ENCODE assay signal across 8 cellular contexts in the genomic region with DNA sequence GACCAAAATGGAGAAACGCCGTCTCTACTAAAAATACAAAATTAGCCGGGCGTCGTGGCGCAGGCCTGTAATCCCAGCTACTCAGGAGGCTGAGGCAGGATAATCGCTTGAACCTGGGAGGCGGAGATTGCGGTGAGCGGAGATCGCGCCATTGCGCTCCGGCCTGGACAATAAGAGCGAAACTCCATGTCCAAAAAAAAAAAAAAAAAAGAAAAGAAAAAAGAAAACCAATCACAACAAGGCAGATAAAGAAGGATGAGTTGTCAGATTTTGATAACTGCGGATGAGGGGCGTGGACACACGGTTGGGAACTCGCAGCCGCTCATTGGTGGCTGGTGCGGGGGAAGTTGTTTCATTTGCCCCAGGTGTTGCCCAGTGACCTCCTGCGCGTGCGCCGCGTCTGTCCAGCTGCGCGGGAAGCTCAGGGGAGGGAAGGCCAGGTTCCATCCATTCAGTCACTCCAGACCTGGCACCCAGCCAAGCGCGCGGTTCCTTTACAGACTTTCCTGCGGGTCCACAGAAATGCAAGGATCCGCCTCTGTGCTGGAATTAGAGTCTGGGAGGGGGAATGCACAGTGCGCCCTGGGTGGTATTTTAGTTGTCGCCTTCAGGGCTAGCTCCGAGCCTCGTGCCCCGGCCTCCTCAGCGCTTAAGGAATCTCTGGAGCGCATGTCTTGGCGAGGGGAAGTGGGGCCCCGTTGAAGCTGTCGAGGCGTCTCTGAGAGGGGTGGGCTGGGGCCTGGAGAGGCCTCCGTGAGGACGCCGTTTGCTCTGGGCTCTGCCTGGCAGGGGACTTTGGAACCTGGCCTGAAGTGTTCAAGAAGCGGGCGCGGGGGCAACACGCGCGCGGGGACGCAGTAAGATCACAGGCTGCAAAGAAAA. TPM values are rescaled to one million over a fixed set of nuclear protein-coding genes. Genes with fewer than 3 reads are reported as not detected.
DNase-seq lines count a peak whose midpoint lies in the region; ATAC-seq, FAIRE-seq and TF ChIP-seq lines count a peak whose summit lies in the region.

No MANE protein-coding gene starts in this region.

- H3K4me3 Mint-ChIP-seq in activated CD4-positive, alpha-beta T cell treated with anti-CD3 and anti-CD28 coated beads, Interleukin-2, amount 10 ng/mL, durations not matched to agents 7 days and 5 days: peak overlapping the region; percentile 84

- H3K23me2 ChIP-seq in H1 (ENCODE audit: low read depth, low read length): peaks cover 14% of the 10 kb centered on the region; the same call in 1 of the 2 replicates

- FAIRE-seq in A549 (lab: Jason Lieb, UNC): no peak
- FAIRE-seq in H1 (lab: Jason Lieb, UNC): no peak

- H3K4ac ChIP-seq in H1 (replicated peaks; ENCODE audit: insufficient read length, low read depth, low read length): no peak overlapping the region

- H3K4me1 Mint-ChIP-seq in activated CD4-positive, alpha-beta T cell treated with anti-CD3 and anti-CD28 coated beads, Interleukin-2, amount 10 ng/mL, durations not matched to agents 7 days and 5 days: peaks cover 36% of the 10 kb centered on the region

- TF ChIP-seq EP300 in A549 (IDR thresholded peaks at IDR 0.05) (no peak), H1 (IDR thresholded peaks at IDR 0.05; ENCODE audit: borderline replicate concordance in 1 of 2, low read depth in 2 of 2, low read length in 2 of 2) (no peak), transverse colon (IDR thresholded peaks at IDR 0.05; ENCODE audit: low read depth) (no peak)

- H3K9ac ChIP-seq in H1 (replicated peaks in 1 of 4; ENCODE audit: extremely low read depth in 1 of 4, low read depth in 3 of 4, low read length in 3 of 4): peak overlapping the region in 1 of 4 experiments; percentile 29; a peak in 1 of 7 replicates

- peak overlapping the region; percentile 70 for H3K56ac ChIP-seq in H1 (replicated peaks; ENCODE audit: insufficient read length, low read depth, low read length)

- peaks cover 1% of the 10 kb centered on the region for H3K36me3 Mint-ChIP-seq in activated CD4-positive, alpha-beta T cell treated with anti-CD3 and anti-CD28 coated beads, Interleukin-2, amount 10 ng/mL, durations not matched to agents 7 days and 5 days (ENCODE audit: low read depth)

- H3K4me2 ChIP-seq in A549: peak overlapping the region; percentile 98
- peak overlapping the region; percentile 65 to 92 for H3K4me2 ChIP-seq in H1 (ENCODE audit: insufficient read depth in 1 of 2, low read depth in 2 of 2, low read length in 2 of 2)

- H3K27me3 ChIP-seq in H1 (replicated peaks in 1 of 4; ENCODE audit: control insufficient read depth in 3 of 4, extremely low read depth in 1 of 4, insufficient read depth in 3 of 4, low read length in 3 of 4) (peaks cover 0 to 7% (median 3%) of the 10 kb centered on the region in 4 experiments; a peak in 5 of 7 replicates), mononuclear cell (ENCODE audit: insufficient read depth, low read length) (no peaks in the 10 kb centered on the region), transverse colon (no peaks in the 10 kb centered on the region)

- H2AFZ ChIP-seq in H1 (ENCODE audit: low read length): 0 out of 2 replicates have a peak overlapping the region, but pooled peaks have one; percentile 56

- H3K36me3 ChIP-seq in H1 (ENCODE audit: control insufficient read depth in 2 of 4, insufficient read depth in 4 of 4, low read length in 3 of 4): no peaks in the 10 kb centered on the region
- H3K36me3 ChIP-seq in transverse colon: no peaks in the 10 kb centered on the region

- no peak overlapping the region for H4K91ac ChIP-seq in H1 (replicated peaks; ENCODE audit: insufficient read length, low read length)

- POLR2A ChIA-PET in A549 (lab: Yijun Ruan, JAX) (interaction anchor here (0.9 to 1.4 kb wide), 2 partner anchors 20 to 68 kb away, joined by 3 read pairs; partner anchors contain the start of gene RAD51), H1 (lab: Charles Lee; ENCODE audit: partially characterized antibody) (interaction anchor here (0.7 to 3.0 kb wide), 16 partner anchors 10 to 321 kb away, joined by 3 to 11 read pairs (median 6); partner anchors contain the start of genes CHAC1, RAD51, SPINT1 and VPS18)
- POLR2A ChIA-PET in activated CD4-positive, alpha-beta T cell treated with anti-CD3 and anti-CD28 coated beads, Interleukin-2, amount 10 ng/mL, durations not matched to agents 7 days and 5 days (lab: Charles Lee): no interaction called here

- no peak overlapping the region for H2BK120ac ChIP-seq in H1 (replicated peaks; ENCODE audit: low read depth, low read length)

- peak overlapping the region; percentile 60; the same call in 1 of the 2 replicates for H4K8ac ChIP-seq in H1 (ENCODE audit: extremely low read depth, insufficient read depth, low read length)

- in situ Hi-C loops in transverse colon (cut with MboI; ENCODE audit: low pct_ligation_motif_present in 1 of 4, low pct_unique_long_range_greater_than_20kb in 1 of 4, low sequenced_read_pairs in 3 of 4): loop anchor here in 1 of 4 donors (25.0 kb wide), 1 partner anchor 176 kb away; the partner anchor contains the start of gene KNL1

- CTCF ChIA-PET in A549 (lab: Yijun Ruan, JAX): interaction anchor here (0.6 to 6.1 kb wide), 6 partner anchors 14 to 423 kb away, joined by 3 to 40 read pairs (median 4); partner anchors contain the start of genes RHOV and VPS18
- CTCF ChIA-PET in activated CD4-positive, alpha-beta T cell treated with anti-CD3 and anti-CD28 coated beads, Interleukin-2, amount 10 ng/mL, durations not matched to agents 7 days and 5 days (lab: Charles Lee): interaction anchor here (0.6 to 2.5 kb wide), 6 partner anchors 10 to 114 kb away, joined by 3 to 11 read pairs (median 4); no protein-coding TSS in a partner anchor
- CTCF ChIA-PET in H1 (lab: Charles Lee; ENCODE audit: partially characterized antibody): interaction anchor here (1.0 to 15.3 kb wide), 6 partner anchors 17 to 110 kb away, joined by 3 to 184 read pairs (median 23); partner anchors contain the start of gene RAD51

- peak overlapping the region; percentile 46; the same call in 1 of the 2 replicates for H2BK15ac ChIP-seq in H1 (ENCODE audit: low read length)

- TF ChIP-seq POLR2A in A549 (IDR thresholded peaks at IDR 0.05; ENCODE audit: low read length): no peak
- no peak for TF ChIP-seq POLR2A in H1 (IDR thresholded peaks at IDR 0.05; ENCODE audit: control extremely low read depth in 1 of 2, low read depth in 2 of 2, low read length in 2 of 2)
- TF ChIP-seq POLR2A in transverse colon (IDR thresholded peaks at IDR 0.05): no peak

- no peak overlapping the region for H2BK20ac ChIP-seq in H1 (ENCODE audit: low read length)

- H3K79me1 ChIP-seq in H1 (ENCODE audit: low read depth, low read length): no peaks in the 10 kb centered on the region

- no peak overlapping the region for H3K14ac ChIP-seq in H1 (ENCODE audit: insufficient read length)

- TF ChIP-seq RAD21 in A549 (conservative IDR thresholded peaks at IDR 0.05 in 1 of 2, IDR thresholded peaks at IDR 0.05 in 1 of 2) (no peak), H1 (IDR thresholded peaks at IDR 0.05 in 1 of 2, conservative IDR thresholded peaks at IDR 0.05 in 1 of 2; ENCODE audit: low read depth in 2 of 2, low read length in 2 of 2) (no peak)

- peaks cover 0 to 2% of the 10 kb centered on the region in 2 experiments for H4K20me1 ChIP-seq in H1 (replicated peaks in 1 of 2; ENCODE audit: control insufficient read depth in 1 of 2, insufficient read depth in 2 of 2, low read length in 2 of 2)

- 45% methylated on average over 42 of the region's 55 CpGs for WGBS in A549 (ENCODE audit: missing lambda C conversion rate)
- WGBS in H1 (ENCODE audit: extremely low coverage in 1 of 2, insufficient coverage in 1 of 2, insufficient read length in 1 of 2, insufficient replicate concordance in 2 of 2, low coverage in 1 of 2, low lambda C conversion rate in 2 of 2, missing lambda C conversion rate in 1 of 2), 2 experiments: 58% methylated on average over 54 of the region's 55 CpGs; no CpG with 5 or more reads in 1 of the 2 experiments
- 28 to 30% methylated on average over 6 to 53 of the region's 55 CpGs for WGBS in transverse colon (ENCODE audit: low coverage in 1 of 2), 2 donors

- H3K4me3 ChIP-seq in A549 (peak overlapping the region; percentile 59), H1 (ENCODE audit: extremely low read depth in 1 of 4, insufficient read depth in 2 of 4, low read depth in 3 of 4, low read length in 4 of 4) (peak overlapping the region; percentile 44 to 81 (median 74)), mononuclear cell (ENCODE audit: low read length) (peak overlapping the region; percentile 56), transverse colon (peak overlapping the region; percentile 39 to 62 (median 46))

- H2BK12ac ChIP-seq in H1 (ENCODE audit: low read depth, low read length): 0 out of 2 replicates have a peak overlapping the region, but pooled peaks have one; percentile 60

- no peak overlapping the region; the same call in 1 of the 2 replicates for H2BK5ac ChIP-seq in H1 (ENCODE audit: low read depth, low read length)

- H3K27ac ChIP-seq in A549 (peak overlapping the region; percentile 74 to 89), H1 (ENCODE audit: low read depth, low read length) (no peak overlapping the region), transverse colon (peak overlapping the region; percentile 85 to 89 (median 86))

- no peaks in the 10 kb centered on the region for H3K27me3 Mint-ChIP-seq in activated CD4-positive, alpha-beta T cell treated with anti-CD3 and anti-CD28 coated beads, Interleukin-2, amount 10 ng/mL, durations not matched to agents 7 days and 5 days

- H3K23ac ChIP-seq in H1 (ENCODE audit: insufficient read length): no peak overlapping the region

- H3K9me3 ChIP-seq in A549 (no peaks in the 10 kb centered on the region), H1 (ENCODE audit: insufficient read depth in 2 of 2, low read depth in 1 of 2, low read length in 1 of 2) (no peaks in the 10 kb centered on the region), mononuclear cell (ENCODE audit: low read depth, low read length) (no peaks in the 10 kb centered on the region), transverse colon (no peaks in the 10 kb centered on the region)

- TF ChIP-seq CTCF in A549 (IDR thresholded peaks at IDR 0.05) (no peak), H1 (IDR thresholded peaks at IDR 0.05; ENCODE audit: control extremely low read depth in 1 of 3, insufficient read depth in 1 of 3, low read depth in 1 of 3, low read length in 3 of 3) (no peak), transverse colon (IDR thresholded peaks at IDR 0.05) (no peak)

- H2AK5ac ChIP-seq in H1 (ENCODE audit: low read depth, low read length): no peak overlapping the region

- H3K18ac ChIP-seq in H1 (ENCODE audit: extremely low read depth, low read length): peak overlapping the region; percentile 60

- H3K9me3 Mint-ChIP-seq in activated CD4-positive, alpha-beta T cell treated with anti-CD3 and anti-CD28 coated beads, Interleukin-2, amount 10 ng/mL, durations not matched to agents 7 days and 5 days: no peaks in the 10 kb centered on the region

- peak; percentile 35 to 44; a peak in 4 of 6 replicates for ATAC-seq in A549
- peak; percentile 4 for ATAC-seq in GM19043 (IDR thresholded peaks at IDR 0.05; ENCODE audit: low read depth, unreplicated experiment)
- ATAC-seq in HG03108 (IDR thresholded peaks at IDR 0.05; ENCODE audit: unreplicated experiment): no peak

- intact Hi-C loops in transverse colon (cut with DNase I; ENCODE audit: low total_unique reads): no loop called here

- DNase-seq in A549 (ENCODE audit: low read depth in 1 of 2, low spot score in 1 of 2): peak in 1 of 2 experiments; percentile 41
- DNase-seq in NCI-H1436 treated with DMSO at 0.1 percent for 48 hours (lab: John Stamatoyannopoulos, UW): peak; percentile 38
- peak; percentile 47 for DNase-seq in activated CD4-positive, alpha-beta T cell treated with anti-CD3 and anti-CD28 coated beads, Interleukin-2, amount 10 ng/mL, durations not matched to agents 7 days and 5 days
- peak in 1 of 2 experiments; percentile 68 for DNase-seq in H1 (ENCODE audit: low read depth in 1 of 2, low spot score in 2 of 2)
- peak; percentile 85 for DNase-seq in transverse colon

- H4K5ac ChIP-seq in H1 (ENCODE audit: insufficient read length, low read depth, low read length): no peak overlapping the region

- H3K79me2 ChIP-seq in H1 (ENCODE audit: control insufficient read depth in 1 of 2, insufficient read depth in 2 of 2, low read length in 2 of 2): no peaks in the 10 kb centered on the region

- H3K27ac Mint-ChIP-seq in activated CD4-positive, alpha-beta T cell treated with anti-CD3 and anti-CD28 coated beads, Interleukin-2, amount 10 ng/mL, durations not matched to agents 7 days and 5 days: peak overlapping the region; percentile 92

- peaks cover 14% of the 10 kb centered on the region; the same call in 2 of the 3 replicates for H3K4me1 ChIP-seq in A549
- peaks cover 6 to 30% (median 19%) of the 10 kb centered on the region in 4 experiments for H3K4me1 ChIP-seq in H1 (replicated peaks in 1 of 4; ENCODE audit: control insufficient read depth in 3 of 4, insufficient read depth in 4 of 4, low read length in 3 of 4)
- H3K4me1 ChIP-seq in mononuclear cell (ENCODE audit: insufficient read depth, low read length): peaks cover 38% of the 10 kb centered on the region
- peaks cover 7 to 46% (median 35%) of the 10 kb centered on the region in 4 donors for H3K4me1 ChIP-seq in transverse colon

RNA-seq across cellular contexts. Expression of gene GCHFR, which starts 0.7 kb away (rescaled TPM):
- polyA plus RNA-seq in A549 (2011; rRNA removed): 6.9 and 7.7 TPM in 2 replicates
- polyA plus RNA-seq in A549 (2012; cell fraction: cytosol; rRNA removed): 14.0 and 18.1 TPM in 2 replicates
- 8.1 and 8.3 TPM in 2 replicates for polyA plus RNA-seq in A549 (2012; cell fraction: nucleus; rRNA removed)
- polyA plus RNA-seq in A549 (2017; fragmentation: RNase III; extraction: RNeasy Plus Mini Kit Qiagen cat#74134 plus additional on column Dnase treatment): 6.9 to 9.7 TPM (median 7.7 TPM) in 3 replicates
- polyA minus RNA-seq in A549 (2011; rRNA and poly(A)+ RNA removed): 1.4 and 3.4 TPM in 2 replicates
- 10 to 100 TPM; 33.9 to 35.5 TPM for total RNA-seq in activated CD4-positive, alpha-beta T cell treated with anti-CD3 and anti-CD28 coated beads, Interleukin-2, amount 10 ng/mL, durations not matched to agents 7 days and 5 days
- total RNA-seq in H1 (2021; fragmentation: NEBNext Ultra II Directional; extraction: Animal tissue kit (Norgen Biotek cat#: 25700)): 22.7 and 25.9 TPM in 2 replicates
- polyA plus RNA-seq in H1 (2011; rRNA removed): 81.5 and 102 TPM in 2 replicates
- polyA plus RNA-seq in H1 (2011; cell fraction: cytosol; rRNA removed): 59.2 TPM
- polyA plus RNA-seq in H1 (2011; cell fraction: nucleus; rRNA removed): 56.4 TPM
- 21.1 to 35.2 TPM (median 30.6 TPM) in 4 replicates for polyA plus RNA-seq in H1 (2012, experiment 1 of 2)
- polyA plus RNA-seq in H1 (2012, experiment 2 of 2): 35.5 TPM
- polyA plus RNA-seq in H1 (2013, experiment 1 of 2): 29.6 TPM
- polyA plus RNA-seq in H1 (2013, experiment 2 of 2): 28.9 TPM
- polyA minus RNA-seq in H1 (2011; rRNA and poly(A)+ RNA removed): 8.3 and 8.8 TPM in 2 replicates
- polyA minus RNA-seq in H1 (2011; cell fraction: cytosol; rRNA and poly(A)+ RNA removed): 14.4 TPM
- 17.8 TPM for polyA minus RNA-seq in H1 (2011; cell fraction: nucleus; rRNA and poly(A)+ RNA removed)
- total RNA-seq in mononuclear cell: 15.5 TPM
- total RNA-seq in transverse colon: 10 to 100 TPM; 22.5 to 58.5 (median 46.5) TPM

RNA-seq across cellular contexts. Expression of gene C15orf62, which starts 6.6 kb away (rescaled TPM):
- 0.10 and 0.11 TPM in 2 replicates for polyA plus RNA-seq in A549 (2011; rRNA removed)
- polyA plus RNA-seq in A549 (2012; cell fraction: cytosol; rRNA removed): 0.03 and 0.06 TPM in 2 replicates
- polyA plus RNA-seq in A549 (2012; cell fraction: nucleus; rRNA removed): 0.10 TPM in 2 replicates
- polyA plus RNA-seq in A549 (2017; fragmentation: RNase III; extraction: RNeasy Plus Mini Kit Qiagen cat#74134 plus additional on column Dnase treatment): 0.05 to 0.13 TPM (median 0.09 TPM) in 3 replicates
- polyA minus RNA-seq in A549 (2011; rRNA and poly(A)+ RNA removed): 0.12 TPM in 1 of 2 replicates, not detected in the other
- total RNA-seq in activated CD4-positive, alpha-beta T cell treated with anti-CD3 and anti-CD28 coated beads, Interleukin-2, amount 10 ng/mL, durations not matched to agents 7 days and 5 days: 1 to 10 TPM; 1.0 to 1.3 TPM
- total RNA-seq in H1 (2021; fragmentation: NEBNext Ultra II Directional; extraction: Animal tissue kit (Norgen Biotek cat#: 25700)): 0.56 and 0.57 TPM in 2 replicates
- polyA plus RNA-seq in H1 (2011; rRNA removed): 0.06 and 0.19 TPM in 2 replicates
- polyA plus RNA-seq in H1 (2011; cell fraction: cytosol; rRNA removed): 0.09 TPM
- polyA plus RNA-seq in H1 (2011; cell fraction: nucleus; rRNA removed): 0.19 TPM
- 0.75 to 1.7 TPM (median 1.1 TPM) in 4 replicates for polyA plus RNA-seq in H1 (2012, experiment 1 of 2)
- polyA plus RNA-seq in H1 (2012, experiment 2 of 2): 0.87 TPM
- 0.20 TPM for polyA plus RNA-seq in H1 (2013, experiment 1 of 2)
- polyA plus RNA-seq in H1 (2013, experiment 2 of 2): 0.24 TPM
- polyA minus RNA-seq in H1 (2011; rRNA and poly(A)+ RNA removed): 0.13 TPM in 1 of 2 replicates, not detected in the other
- not detected for polyA minus RNA-seq in H1 (2011; cell fraction: cytosol; rRNA and poly(A)+ RNA removed)
- polyA minus RNA-seq in H1 (2011; cell fraction: nucleus; rRNA and poly(A)+ RNA removed): 0.80 TPM
- total RNA-seq in mononuclear cell: 0.73 TPM
- total RNA-seq in transverse colon: under 1 TPM in 2 of 4 donors, not detected in 2; 0.14 to 0.32 TPM

RNA-seq across cellular contexts. Expression of gene RMDN3, which starts 8.1 kb away (rescaled TPM):
- polyA plus RNA-seq in A549 (2011; rRNA removed): 13.4 and 15.4 TPM in 2 replicates
- polyA plus RNA-seq in A549 (2012; cell fraction: cytosol; rRNA removed): 15.0 and 15.9 TPM in 2 replicates
- 16.4 and 17.7 TPM in 2 replicates for polyA plus RNA-seq in A549 (2012; cell fraction: nucleus; rRNA removed)
- 16.9 to 17.9 TPM (median 17.2 TPM) in 3 replicates for polyA plus RNA-seq in A549 (2017; fragmentation: RNase III; extraction: RNeasy Plus Mini Kit Qiagen cat#74134 plus additional on column Dnase treatment)
- polyA minus RNA-seq in A549 (2011; rRNA and poly(A)+ RNA removed): 6.8 and 7.0 TPM in 2 replicates
- total RNA-seq in activated CD4-positive, alpha-beta T cell treated with anti-CD3 and anti-CD28 coated beads, Interleukin-2, amount 10 ng/mL, durations not matched to agents 7 days and 5 days: 10 to 100 TPM; 26.0 to 32.6 TPM
- 24.1 and 25.0 TPM in 2 replicates for total RNA-seq in H1 (2021; fragmentation: NEBNext Ultra II Directional; extraction: Animal tissue kit (Norgen Biotek cat#: 25700))
- polyA plus RNA-seq in H1 (2011; rRNA removed): 10.8 and 13.8 TPM in 2 replicates
- polyA plus RNA-seq in H1 (2011; cell fraction: cytosol; rRNA removed): 20.3 TPM
- 13.7 TPM for polyA plus RNA-seq in H1 (2011; cell fraction: nucleus; rRNA removed)
- polyA plus RNA-seq in H1 (2012, experiment 1 of 2): 15.4 to 21.6 TPM (median 20.6 TPM) in 4 replicates
- 8.8 TPM for polyA plus RNA-seq in H1 (2012, experiment 2 of 2)
- 15.6 TPM for polyA plus RNA-seq in H1 (2013, experiment 1 of 2)
- 17.2 TPM for polyA plus RNA-seq in H1 (2013, experiment 2 of 2)
- 7.7 and 9.4 TPM in 2 replicates for polyA minus RNA-seq in H1 (2011; rRNA and poly(A)+ RNA removed)
- 9.2 TPM for polyA minus RNA-seq in H1 (2011; cell fraction: cytosol; rRNA and poly(A)+ RNA removed)
- 7.6 TPM for polyA minus RNA-seq in H1 (2011; cell fraction: nucleus; rRNA and poly(A)+ RNA removed)
- 13.9 TPM for total RNA-seq in mononuclear cell
- 100 to 1,000 TPM in 1 of 4 donors, 10 to 100 TPM in 3; 16.5 to 131 (median 32.7) TPM for total RNA-seq in transverse colon

RNA-seq across cellular contexts. Expression of gene ZFYVE19, which starts 43.7 kb away (rescaled TPM):
- polyA plus RNA-seq in A549 (2011; rRNA removed) (15.6 and 20.5 TPM in 2 replicates), A549 (2017; fragmentation: RNase III; extraction: RNeasy Plus Mini Kit Qiagen cat#74134 plus additional on column Dnase treatment) (21.1 to 25.6 TPM (median 23.7 TPM) in 3 replicates), H1 (2011; rRNA removed) (21.8 and 23.7 TPM in 2 replicates)
- 32.0 and 32.4 TPM in 2 replicates for polyA plus RNA-seq in A549 (2012; cell fraction: cytosol; rRNA removed)
- polyA plus RNA-seq in A549 (2012; cell fraction: nucleus; rRNA removed): 64.7 and 71.5 TPM in 2 replicates
- 19.7 and 22.8 TPM in 2 replicates for polyA minus RNA-seq in A549 (2011; rRNA and poly(A)+ RNA removed)
- total RNA-seq in activated CD4-positive, alpha-beta T cell treated with anti-CD3 and anti-CD28 coated beads, Interleukin-2, amount 10 ng/mL, durations not matched to agents 7 days and 5 days: 10 to 100 TPM; 31.1 to 32.2 TPM
- 10.7 and 11.2 TPM in 2 replicates for total RNA-seq in H1 (2021; fragmentation: NEBNext Ultra II Directional; extraction: Animal tissue kit (Norgen Biotek cat#: 25700))
- polyA plus RNA-seq in H1 (2011; cell fraction: cytosol; rRNA removed): 29.4 TPM
- 40.8 TPM for polyA plus RNA-seq in H1 (2011; cell fraction: nucleus; rRNA removed)
- 11.4 to 14.9 TPM (median 14.1 TPM) in 4 replicates for polyA plus RNA-seq in H1 (2012, experiment 1 of 2)
- 15.7 TPM for polyA plus RNA-seq in H1 (2012, experiment 2 of 2)
- polyA plus RNA-seq in H1 (2013, experiment 1 of 2): 8.8 TPM
- polyA plus RNA-seq in H1 (2013, experiment 2 of 2): 7.9 TPM
- 15.7 and 27.7 TPM in 2 replicates for polyA minus RNA-seq in H1 (2011; rRNA and poly(A)+ RNA removed)
- 11.6 TPM for polyA minus RNA-seq in H1 (2011; cell fraction: cytosol; rRNA and poly(A)+ RNA removed)
- 13.3 TPM for polyA minus RNA-seq in H1 (2011; cell fraction: nucleus; rRNA and poly(A)+ RNA removed)
- total RNA-seq in mononuclear cell (7.2 TPM), transverse colon (10 to 100 TPM; 61.2 to 91.6 (median 69.9) TPM)

RNA-seq across cellular contexts. Expression of gene DNAJC17, which starts 44.1 kb away (rescaled TPM):
- polyA plus RNA-seq in A549 (2011; rRNA removed) (17.7 and 24.4 TPM in 2 replicates), A549 (2017; fragmentation: RNase III; extraction: RNeasy Plus Mini Kit Qiagen cat#74134 plus additional on column Dnase treatment) (19.2 to 22.3 TPM (median 19.5 TPM) in 3 replicates), H1 (2011; rRNA removed) (45.4 and 47.2 TPM in 2 replicates)
- 31.9 and 34.9 TPM in 2 replicates for polyA plus RNA-seq in A549 (2012; cell fraction: cytosol; rRNA removed)
- polyA plus RNA-seq in A549 (2012; cell fraction: nucleus; rRNA removed): 21.7 and 26.9 TPM in 2 replicates
- polyA minus RNA-seq in A549 (2011; rRNA and poly(A)+ RNA removed): 13.4 and 18.5 TPM in 2 replicates
- total RNA-seq in activated CD4-positive, alpha-beta T cell treated with anti-CD3 and anti-CD28 coated beads, Interleukin-2, amount 10 ng/mL, durations not matched to agents 7 days and 5 days: 10 to 100 TPM; 42.2 to 44.3 TPM
- 39.5 and 43.8 TPM in 2 replicates for total RNA-seq in H1 (2021; fragmentation: NEBNext Ultra II Directional; extraction: Animal tissue kit (Norgen Biotek cat#: 25700))
- polyA plus RNA-seq in H1 (2011; cell fraction: cytosol; rRNA removed): 58.5 TPM
- 40.6 TPM for polyA plus RNA-seq in H1 (2011; cell fraction: nucleus; rRNA removed)
- polyA plus RNA-seq in H1 (2012, experiment 1 of 2): 46.9 to 61.4 TPM (median 54.1 TPM) in 4 replicates
- polyA plus RNA-seq in H1 (2012, experiment 2 of 2): 25.1 TPM
- polyA plus RNA-seq in H1 (2013, experiment 1 of 2): 57.1 TPM
- 51.5 TPM for polyA plus RNA-seq in H1 (2013, experiment 2 of 2)
- polyA minus RNA-seq in H1 (2011; rRNA and poly(A)+ RNA removed): 26.1 and 28.2 TPM in 2 replicates
- 26.9 TPM for polyA minus RNA-seq in H1 (2011; cell fraction: cytosol; rRNA and poly(A)+ RNA removed)
- polyA minus RNA-seq in H1 (2011; cell fraction: nucleus; rRNA and poly(A)+ RNA removed): 10.4 TPM
- total RNA-seq in mononuclear cell (7.2 TPM), transverse colon (10 to 100 TPM in 3 of 4 donors, 1 to 10 TPM in 1; 6.0 to 56.9 (median 22.3) TPM)

Comparison
In these comparisons a context has a peak if more than half of its experiments do, and no peak if none do; other contexts are left out.
1. Of the 18 proteins assayed by ChIP-seq in both H1 and A549: peak only in H1: RNF2; only in A549: none; in both: E2F6 and MAX; in neither: 15.